Comparison of ENCODE assay signal across 11 cellular contexts in genomic region chr19:14150041-14150769, GRCh38. TPM values are rescaled to one million over a fixed set of nuclear protein-coding genes. Genes with fewer than 3 reads are reported as not detected.
DNase-seq lines count a peak whose midpoint lies in the region; ATAC-seq, FAIRE-seq and TF ChIP-seq lines count a peak whose summit lies in the region.
"Had no signal": no experiment of that assay in that cellular context is flagged by ENCODE, and none has a peak within 500 bp of the region (broad histone marks: within the 10 kb centered on the region; RNA-seq: fewer than 3 reads in every experiment).

No MANE protein-coding gene starts in this region.

- H3K79me2 ChIP-seq in endothelial cell of umbilical vein (ENCODE audit: control insufficient read depth, insufficient read depth, low read length): no peaks in the 10 kb centered on the region

- H3K27me3 Mint-ChIP-seq in T-cell: no peaks in the 10 kb centered on the region

- in situ Hi-C loops in gastrocnemius medialis (cut with MboI; ENCODE audit: low sequenced_read_pairs in 4 of 4): no loop called here

- H3K4me3 ChIP-seq in endothelial cell of umbilical vein (replicated peaks in 1 of 3; ENCODE audit: insufficient read depth in 1 of 3, low read depth in 1 of 3, low read length in 3 of 3) (no peak overlapping the region), gastrocnemius medialis (peak overlapping the region in 2 of 4 donors; percentile 5 to 10)
- H3K4me3 ChIP-seq: adrenal gland had no signal

- no peak for FAIRE-seq in endothelial cell of umbilical vein (lab: Jason Lieb, UNC)

- no TSS peak for BruUV-seq in endothelial cell of umbilical vein (replicated peaks; lab: Mats Ljungman, UMichigan)

- H3K4me1 ChIP-seq in endothelial cell of umbilical vein (ENCODE audit: control insufficient read depth, extremely low read depth, insufficient read depth, low read length): peaks cover 24% of the 10 kb centered on the region
- H3K4me1 ChIP-seq in gastrocnemius medialis: peaks cover 11 to 19% of the 10 kb centered on the region in 2 donors

- ATAC-seq in T-cell (replicated peaks in 1 of 4): peak in 2 of 4 experiments; percentile 9 to 27
- ATAC-seq in gastrocnemius medialis: no peak
- no peak for ATAC-seq in GM18909 (IDR thresholded peaks at IDR 0.05; ENCODE audit: poor library complexity, unreplicated experiment)
- ATAC-seq in GM21825 (IDR thresholded peaks at IDR 0.05; ENCODE audit: unreplicated experiment): no peak
- no peak for ATAC-seq in GM18870 (IDR thresholded peaks at IDR 0.05; ENCODE audit: unreplicated experiment)

- TF ChIP-seq CTCF in endothelial cell of umbilical vein (IDR thresholded peaks at IDR 0.05; ENCODE audit: extremely low read depth in 1 of 2, insufficient read depth in 1 of 2, low read depth in 1 of 2, low read length in 2 of 2) (peak in 1 of 2 donors; percentile 9), gastrocnemius medialis (IDR thresholded peaks at IDR 0.05 in 4 of 5, conservative IDR thresholded peaks at IDR 0.05 in 1 of 5) (no peak)

- peak overlapping the region; percentile 42 for H3K27ac ChIP-seq in endothelial cell of umbilical vein (ENCODE audit: insufficient read depth, low read depth, low read length)
- H3K27ac ChIP-seq in gastrocnemius medialis: peak overlapping the region; percentile 49 to 76 (median 61)

- dilution Hi-C loops in endothelial cell of umbilical vein (cut with MboI; ENCODE audit: extremely low pct_ligation_motif_present, low sequenced_read_pairs): no loop called here

- H3K36me3 Mint-ChIP-seq in T-cell: peaks cover 9% of the 10 kb centered on the region

- peak overlapping the region; percentile 23 for H3K4me2 ChIP-seq in endothelial cell of umbilical vein (ENCODE audit: insufficient read depth, low read length)

- POLR2A ChIA-PET in T-cell (lab: Charles Lee) (no interaction called here), endothelial cell of umbilical vein (lab: Charles Lee) (no interaction called here)

- peak overlapping the region; percentile 48 for H3K9ac ChIP-seq in endothelial cell of umbilical vein (replicated peaks; ENCODE audit: extremely low read depth, insufficient read depth, low read length)

- H3K9me1 ChIP-seq in endothelial cell of umbilical vein (replicated peaks; ENCODE audit: control insufficient read depth, extremely low read depth, insufficient read depth, low read length): no peaks in the 10 kb centered on the region

- TF ChIP-seq POLR2A in endothelial cell of umbilical vein (IDR thresholded peaks at IDR 0.05; ENCODE audit: low read depth, low read length): no peak
- TF ChIP-seq POLR2A in gastrocnemius medialis (IDR thresholded peaks at IDR 0.05): no peak

- intact Hi-C loops in endothelial cell of umbilical vein (cut with micrococcal nuclease): no loop called here
- intact Hi-C loops in gastrocnemius medialis (cut with DNase I; ENCODE audit: low total_unique reads): no loop called here

- H3K27me3 ChIP-seq in endothelial cell of umbilical vein (ENCODE audit: control insufficient read depth in 2 of 2, insufficient read depth in 2 of 2, low read length in 2 of 2) (no peaks in the 10 kb centered on the region), gastrocnemius medialis (no peaks in the 10 kb centered on the region)
- H3K27me3 ChIP-seq: adrenal gland had no signal

- CTCF ChIA-PET in T-cell (lab: Charles Lee): interaction anchor here (0.6 to 2.0 kb wide), 4 partner anchors 11 to 150 kb away, joined by 3 to 7 read pairs (median 3); partner anchors contain the start of gene ASF1B (in 1 of the 2)
- CTCF ChIA-PET in endothelial cell of umbilical vein (lab: Charles Lee): interaction anchor here (1.0 to 3.8 kb wide), 3 partner anchors 13 to 197 kb away, joined by 4 to 43 read pairs (median 8); partner anchors contain the start of gene ASF1B

- no peaks in the 10 kb centered on the region for H3K9me3 Mint-ChIP-seq in T-cell

- peak; percentile 82 for DNase-seq in D341Med (ENCODE audit: low spot score)
- DNase-seq in T-cell: peak in 4 of 34 experiments; percentile 8 to 33 (median 18)
- no peak for DNase-seq in endothelial cell of umbilical vein (ENCODE audit: low read depth, low spot score)
- DNase-seq in gastrocnemius medialis: no peak
- no peak for DNase-seq in NCI-H226
- DNase-seq: NCI-H1436, retina had no signal

- peak overlapping the region; percentile 78 to 82 (median 78) for H3K4me3 Mint-ChIP-seq in T-cell

- H3K4me1 Mint-ChIP-seq in T-cell: peaks cover 33 to 46% (median 38%) of the 10 kb centered on the region in 3 donors

- peak overlapping the region; percentile 97 to 99 for H3K27ac Mint-ChIP-seq in T-cell

- peaks cover 0 to 3% of the 10 kb centered on the region in 2 experiments for H3K36me3 ChIP-seq in endothelial cell of umbilical vein (ENCODE audit: control insufficient read depth in 2 of 2, extremely low read depth in 1 of 2, insufficient read depth in 2 of 2, low read length in 2 of 2)
- H3K36me3 ChIP-seq in gastrocnemius medialis: no peaks in the 10 kb centered on the region

- H3K9me3 ChIP-seq in endothelial cell of umbilical vein (replicated peaks; ENCODE audit: control insufficient read depth, insufficient read depth, low read length) (no peaks in the 10 kb centered on the region), gastrocnemius medialis (no peaks in the 10 kb centered on the region)
- H3K9me3 ChIP-seq: adrenal gland had no signal

- H4K20me1 ChIP-seq in endothelial cell of umbilical vein (replicated peaks; ENCODE audit: control insufficient read depth, extremely low read depth, insufficient read depth, low read length): no peaks in the 10 kb centered on the region

- H2AFZ ChIP-seq in endothelial cell of umbilical vein (ENCODE audit: low read depth, low read length): peak overlapping the region; percentile 55

TF ChIP-seq in endothelial cell of umbilical vein, 7 proteins besides CTCF, POLR2A, EP300 and RAD21 (continues in another document):
- TF ChIP-seq POLR2AphosphoS5 (IDR thresholded peaks at IDR 0.05; ENCODE audit: insufficient read depth, low read depth, low read length): no peak
- no peak for TF ChIP-seq EZH2 (IDR thresholded peaks at IDR 0.05; ENCODE audit: borderline replicate concordance, low read depth, low read length, severe bottlenecking)
- no peak for TF ChIP-seq FOS (IDR thresholded peaks at IDR 0.05; ENCODE audit: borderline replicate concordance, insufficient read depth, low read length)
- TF ChIP-seq JUN (IDR thresholded peaks at IDR 0.05; ENCODE audit: borderline replicate concordance, insufficient read depth, insufficient read length, low read depth): no peak
- no peak for TF ChIP-seq MAX (IDR thresholded peaks at IDR 0.05; ENCODE audit: insufficient read depth, insufficient read length)
- no peak for TF ChIP-seq MYC (IDR thresholded peaks at IDR 0.05; ENCODE audit: low read depth, low read length)

RNA-seq across cellular contexts. Expression of gene ASF1B, which starts 13.8 kb away (rescaled TPM):
- total RNA-seq in T-cell (1 to 10 TPM; 2.6 to 4.4 (median 3.3) TPM), endothelial cell of umbilical vein (37.1 and 39.1 TPM in 2 replicates), gastrocnemius medialis (1 to 10 TPM in 3 of 4 donors, not detected in 1; 1.2 to 4.1 (median 1.5) TPM)
- 36.6 and 42.4 TPM in 2 replicates for polyA plus RNA-seq in endothelial cell of umbilical vein
- 36.8 and 38.5 TPM in 2 replicates for polyA plus RNA-seq in endothelial cell of umbilical vein (2011; cell fraction: cytosol; rRNA removed)
- polyA plus RNA-seq in endothelial cell of umbilical vein (2011; cell fraction: nucleus; rRNA removed): 14.1 and 14.4 TPM in 2 replicates
- 18.8 and 25.4 TPM in 2 replicates for polyA plus RNA-seq in endothelial cell of umbilical vein (2012)
- polyA minus RNA-seq in endothelial cell of umbilical vein: 16.8 and 18.4 TPM in 2 replicates
- 183 TPM for polyA minus RNA-seq in endothelial cell of umbilical vein (2011; cell fraction: cytosol; rRNA and poly(A)+ RNA removed)
- 4.8 and 6.0 TPM in 2 replicates for polyA minus RNA-seq in endothelial cell of umbilical vein (2011; cell fraction: nucleus; rRNA and poly(A)+ RNA removed)

RNA-seq across cellular contexts. Expression of gene PRKACA, which starts 32.6 kb away (rescaled TPM):
- 10 to 100 TPM; 43.0 to 53.5 (median 48.9) TPM for total RNA-seq in T-cell
- total RNA-seq in endothelial cell of umbilical vein: 97.5 and 110 TPM in 2 replicates
- polyA plus RNA-seq in endothelial cell of umbilical vein: 29.9 and 44.2 TPM in 2 replicates
- polyA plus RNA-seq in endothelial cell of umbilical vein (2011; cell fraction: cytosol; rRNA removed): 59.3 and 67.5 TPM in 2 replicates
- 33.2 and 33.7 TPM in 2 replicates for polyA plus RNA-seq in endothelial cell of umbilical vein (2011; cell fraction: nucleus; rRNA removed)
- polyA plus RNA-seq in endothelial cell of umbilical vein (2012): 83.5 and 89.6 TPM in 2 replicates
- 48.3 and 48.5 TPM in 2 replicates for polyA minus RNA-seq in endothelial cell of umbilical vein
- polyA minus RNA-seq in endothelial cell of umbilical vein (2011; cell fraction: cytosol; rRNA and poly(A)+ RNA removed): 25.4 TPM
- 16.0 and 18.2 TPM in 2 replicates for polyA minus RNA-seq in endothelial cell of umbilical vein (2011; cell fraction: nucleus; rRNA and poly(A)+ RNA removed)
- 100 to 1,000 TPM in 3 of 4 donors, 10 to 100 TPM in 1; 74.7 to 180 (median 147) TPM for total RNA-seq in gastrocnemius medialis

RNA-seq across cellular contexts. Expression of gene ADGRL1, which starts 55.8 kb away (rescaled TPM):
- total RNA-seq in T-cell: 10 to 100 TPM; 19.9 to 31.2 (median 28.0) TPM
- 5.4 and 7.3 TPM in 2 replicates for total RNA-seq in endothelial cell of umbilical vein
- polyA plus RNA-seq in endothelial cell of umbilical vein: 8.3 and 9.0 TPM in 2 replicates
- polyA plus RNA-seq in endothelial cell of umbilical vein (2011; cell fraction: cytosol; rRNA removed): 2.9 and 3.6 TPM in 2 replicates
- 12.1 and 14.1 TPM in 2 replicates for polyA plus RNA-seq in endothelial cell of umbilical vein (2011; cell fraction: nucleus; rRNA removed)
- polyA plus RNA-seq in endothelial cell of umbilical vein (2012): 3.2 and 5.6 TPM in 2 replicates
- polyA minus RNA-seq in endothelial cell of umbilical vein: 12.1 and 24.4 TPM in 2 replicates
- polyA minus RNA-seq in endothelial cell of umbilical vein (2011; cell fraction: cytosol; rRNA and poly(A)+ RNA removed): 8.3 TPM
- polyA minus RNA-seq in endothelial cell of umbilical vein (2011; cell fraction: nucleus; rRNA and poly(A)+ RNA removed): 9.6 and 16.1 TPM in 2 replicates
- total RNA-seq in gastrocnemius medialis: 1 to 10 TPM in 2 of 4 donors, under 1 TPM in 2; 0.76 to 3.5 (median 1.2) TPM

RNA-seq across cellular contexts. Expression of gene SAMD1, which starts 59.7 kb away (rescaled TPM):
- total RNA-seq in T-cell (10 to 100 TPM; 38.9 to 75.0 (median 59.2) TPM), endothelial cell of umbilical vein (35.2 and 35.9 TPM in 2 replicates), gastrocnemius medialis (10 to 100 TPM; 15.1 to 71.8 (median 40.2) TPM)
- 13.8 and 14.1 TPM in 2 replicates for polyA plus RNA-seq in endothelial cell of umbilical vein
- polyA plus RNA-seq in endothelial cell of umbilical vein (2011; cell fraction: cytosol; rRNA removed): 11.0 and 14.1 TPM in 2 replicates
- polyA plus RNA-seq in endothelial cell of umbilical vein (2011; cell fraction: nucleus; rRNA removed): 21.4 and 22.8 TPM in 2 replicates
- 18.1 and 27.6 TPM in 2 replicates for polyA plus RNA-seq in endothelial cell of umbilical vein (2012)
- polyA minus RNA-seq in endothelial cell of umbilical vein: 6.2 and 7.8 TPM in 2 replicates
- polyA minus RNA-seq in endothelial cell of umbilical vein (2011; cell fraction: cytosol; rRNA and poly(A)+ RNA removed): 39.2 TPM
- 1.5 and 4.2 TPM in 2 replicates for polyA minus RNA-seq in endothelial cell of umbilical vein (2011; cell fraction: nucleus; rRNA and poly(A)+ RNA removed)
